ENCODE assay signal across 1 cellular context in genomic region chrX:54044877-54045328, GRCh38.
TF ChIP-seq lines count a peak whose summit lies in the region.

No MANE protein-coding gene starts in this region.

TF ChIP-seq in HEK293, 187 proteins besides CTCF, POLR2A, EP300 and RAD21 (continued from another document):
- TF ChIP-seq ZNF362 (tag by site-specific recombination; IDR thresholded peaks at IDR 0.05) (no peak), ZNF585B (tag by site-specific recombination; IDR thresholded peaks at IDR 0.05) (peak; percentile 24; the same call in 1 of the 2 replicates), ZNF324 (tag by site-specific recombination; IDR thresholded peaks at IDR 0.05) (no peak), ZSCAN16 (tag by site-specific recombination; IDR thresholded peaks at IDR 0.05) (peak; percentile 55; the same call in 1 of the 2 replicates)
